10 cellular contexts compared by ENCODE assay signal in the genomic region with DNA sequence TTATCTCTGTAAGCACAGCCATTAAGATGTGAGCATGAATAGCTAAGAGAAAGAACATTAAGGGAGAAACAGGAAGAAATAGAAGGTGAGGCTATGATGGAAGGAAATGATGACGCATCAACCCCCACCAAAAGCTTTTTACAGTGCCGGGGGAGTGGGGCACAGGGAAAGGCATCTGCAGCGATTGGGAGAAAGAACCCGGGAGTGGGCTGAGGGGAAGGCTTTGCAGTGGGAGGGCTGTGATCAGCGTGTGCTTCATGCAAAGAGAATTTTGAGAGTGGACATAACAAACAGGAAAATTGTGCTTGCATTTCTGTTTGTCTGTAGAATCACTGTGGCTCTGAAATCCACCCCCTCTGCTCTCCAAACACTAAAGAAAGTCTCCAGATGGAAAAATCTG.
DNase-seq lines count a peak whose midpoint lies in the region; ATAC-seq and TF ChIP-seq lines count a peak whose summit lies in the region.
"Had no signal": no experiment of that assay in that cellular context is flagged by ENCODE, and none has a peak within 500 bp of the region (broad histone marks: within the 10 kb centered on the region; RNA-seq: fewer than 3 reads in every experiment).

No MANE protein-coding gene starts in this region.

- no peak overlapping the region for H2AK5ac ChIP-seq in mesenchymal stem cell (ENCODE audit: low read length, severe bottlenecking)

- WGBS in mesenchymal stem cell = 0% methylated on average over 4 of the region's 5 CpGs

- H4K91ac ChIP-seq in mesenchymal stem cell (ENCODE audit: low read length) = no peak overlapping the region

- no peaks in the 10 kb centered on the region for H3K9me3 ChIP-seq in mesenchymal stem cell (ENCODE audit: control insufficient read depth, low read length)
- no peaks in the 10 kb centered on the region for H3K9me3 ChIP-seq in right atrium auricular region

- H2BK12ac ChIP-seq in mesenchymal stem cell (ENCODE audit: low read length in 2 of 2) = peak overlapping the region in 1 of 2 experiments; percentile 43

- no peak overlapping the region for H2BK120ac ChIP-seq in mesenchymal stem cell (ENCODE audit: low read depth, low read length)

- no peak overlapping the region for H3K14ac ChIP-seq in mesenchymal stem cell (ENCODE audit: low read length in 2 of 2)

- ATAC-seq in HG03280 (IDR thresholded peaks at IDR 0.05; ENCODE audit: unreplicated experiment) (no peak), GM18498 (IDR thresholded peaks at IDR 0.05; ENCODE audit: unreplicated experiment) (no peak)

- TF ChIP-seq CTCF in cardiac fibroblast (IDR thresholded peaks at IDR 0.05; ENCODE audit: low read depth, low read length) (no peak), right atrium auricular region (IDR thresholded peaks at IDR 0.05) (no peak)

- peaks cover 11% of the 10 kb centered on the region for H3K79me1 ChIP-seq in mesenchymal stem cell (replicated peaks; ENCODE audit: low read length, poor library complexity, severe bottlenecking)

- DNase-seq in NOMO-1 treated with DMSO at 0.1 percent for 48 hours (lab: John Stamatoyannopoulos, UW; ENCODE audit: unreplicated experiment) (peak; percentile 2), NOMO-1 treated with dmso at 0.1 percent for 144 hours (lab: John Stamatoyannopoulos, UW; ENCODE audit: unreplicated experiment) (no peak), cardiac fibroblast (ENCODE audit: low read depth in 2 of 2) (peak; percentile 64 to 76), mesenchymal stem cell (peak; percentile 73), SKM-1 (lab: John Stamatoyannopoulos, UW; ENCODE audit: unreplicated experiment) (no peak), right atrium auricular region (ENCODE audit: low spot score) (no peak)
- DNase-seq: KBM-7, NCI-H526 had no signal

- H2BK15ac ChIP-seq in mesenchymal stem cell (ENCODE audit: low read depth, poor library complexity, severe bottlenecking) = peak overlapping the region; percentile 55

- no peak overlapping the region for H3K4ac ChIP-seq in mesenchymal stem cell (ENCODE audit: low read depth in 1 of 2, low read length in 2 of 2)

- H3K4me2 ChIP-seq in mesenchymal stem cell (ENCODE audit: low read length, poor library complexity, severe bottlenecking) = no peak overlapping the region

- no peaks in the 10 kb centered on the region for H3K27me3 ChIP-seq in mesenchymal stem cell (ENCODE audit: control insufficient read depth in 1 of 2, insufficient read depth in 1 of 2, low read length in 2 of 2)
- H3K27me3 ChIP-seq in right atrium auricular region = no peaks in the 10 kb centered on the region

- H2AFZ ChIP-seq in mesenchymal stem cell (ENCODE audit: low read depth, low read length) = no peak overlapping the region

- H3K36me3 ChIP-seq in mesenchymal stem cell (ENCODE audit: control insufficient read depth in 1 of 2, insufficient read depth in 2 of 2, low read depth in 1 of 2, low read length in 2 of 2) (no peaks in the 10 kb centered on the region), right atrium auricular region (no peaks in the 10 kb centered on the region)

- H3K4me1 ChIP-seq in mesenchymal stem cell (ENCODE audit: control insufficient read depth, insufficient read depth, low read depth, low read length) (peaks cover 15% of the 10 kb centered on the region), right atrium auricular region (peaks cover 0 to 17% of the 10 kb centered on the region in 2 donors)

- no peak overlapping the region for H3K23ac ChIP-seq in mesenchymal stem cell (ENCODE audit: low read length in 2 of 2)

- peak overlapping the region; percentile 79 for H4K8ac ChIP-seq in mesenchymal stem cell (ENCODE audit: low read length)

- H3K18ac ChIP-seq in mesenchymal stem cell (ENCODE audit: low read depth in 1 of 2, low read length in 2 of 2) = peak overlapping the region in 1 of 2 experiments; percentile 29

- H3K27ac ChIP-seq in mesenchymal stem cell (ENCODE audit: low read length, poor library complexity, severe bottlenecking) (peak overlapping the region; percentile 51), right atrium auricular region (no peak overlapping the region)

- H3K4me3 ChIP-seq in cardiac fibroblast (replicated peaks in 1 of 2; ENCODE audit: low read depth in 2 of 2, low read length in 2 of 2) (no peak overlapping the region), mesenchymal stem cell (ENCODE audit: insufficient read depth in 1 of 2, low read depth in 1 of 2, low read length in 2 of 2) (peak overlapping the region in 1 of 2 experiments; percentile 48), right atrium auricular region (no peak overlapping the region)

- H3K9ac ChIP-seq in mesenchymal stem cell (ENCODE audit: low read length) = peak overlapping the region; percentile 66

- H2BK5ac ChIP-seq in mesenchymal stem cell (ENCODE audit: low read depth, low read length, poor library complexity, severe bottlenecking) = peak overlapping the region; percentile 0

Comparison
In these comparisons a context has a peak if more than half of its experiments do, and no peak if none do; other contexts are left out.
1. DNase-seq: peak in NOMO-1 treated with DMSO at 0.1 percent for 48 hours (single experiment), cardiac fibroblast (2 of 2) and mesenchymal stem cell (single experiment); none in NOMO-1 treated with dmso at 0.1 percent for 144 hours (single experiment), SKM-1 (single experiment) and right atrium auricular region (single experiment).